Comparison of ENCODE assay signal across 1 cellular context in genomic region chr10:122132882-122133634, GRCh38.
TF ChIP-seq lines count a peak whose summit lies in the region.

No MANE protein-coding gene starts in this region.

TF ChIP-seq in IMR-90, 13 proteins besides CTCF, POLR2A, EP300 and RAD21 (continued from another document):
- no peak for TF ChIP-seq BHLHE40 (IDR thresholded peaks at IDR 0.05; ENCODE audit: low read depth, low read length)
- no peak for TF ChIP-seq MAZ (IDR thresholded peaks at IDR 0.05; ENCODE audit: borderline replicate concordance, low read depth, low read length)
- TF ChIP-seq NFE2L2 (IDR thresholded peaks at IDR 0.05; ENCODE audit: low read depth, low read length) = no peak
- TF ChIP-seq MXI1 (IDR thresholded peaks at IDR 0.05; ENCODE audit: borderline replicate concordance, low read depth, low read length) = no peak
- no peak for TF ChIP-seq MAFK (IDR thresholded peaks at IDR 0.05; ENCODE audit: low read depth, low read length)
